In genomic region chr10:25339966-25340365, GRCh38 we compare ENCODE assay signal across 6 cellular contexts.
"Had no signal": no experiment of that assay in that cellular context is flagged by ENCODE, and none has a peak within 500 bp of the region (broad histone marks: within the 10 kb centered on the region; RNA-seq: fewer than 3 reads in every experiment).

No MANE protein-coding gene starts in this region.

- H3K4me3 ChIP-seq: K562 had no signal

- DNase-seq: IMR-90, KBM-7 had no signal

- FAIRE-seq: HepG2, HTR-8/SVneo, K562 had no signal

- H3K27ac ChIP-seq: HL-60 had no signal
